Comparison of ENCODE assay signal across 8 cellular contexts in the genomic region with DNA sequence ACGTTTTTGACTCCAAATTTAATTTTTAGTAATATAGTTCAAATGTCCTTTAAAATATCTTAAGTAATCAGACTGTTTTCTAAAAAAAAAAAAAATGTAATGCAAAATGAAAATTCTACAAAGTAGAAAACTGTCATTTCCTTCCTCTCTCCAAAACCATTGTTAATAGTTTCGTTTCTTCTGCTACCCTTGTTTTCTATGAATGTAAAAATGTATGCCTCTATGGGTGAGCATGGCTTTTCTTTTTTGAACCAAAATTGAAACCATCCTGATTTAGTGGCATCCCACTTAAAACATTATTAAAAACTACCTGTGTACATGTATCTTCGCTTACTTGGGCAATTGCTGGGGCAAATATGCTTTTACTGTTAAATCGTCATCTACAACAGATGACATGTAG.
DNase-seq lines count a peak whose midpoint lies in the region; ATAC-seq and TF ChIP-seq lines count a peak whose summit lies in the region.

No MANE protein-coding gene starts in this region.

- no peak overlapping the region for H2AFZ ChIP-seq in neural progenitor cell (replicated peaks)

- TF ChIP-seq CTCF in stomach (IDR thresholded peaks at IDR 0.05) = no peak
- no peak for TF ChIP-seq CTCF in neural progenitor cell (IDR thresholded peaks at IDR 0.05)

- H3K4me1 Mint-ChIP-seq in activated CD4-positive, alpha-beta T cell treated with anti-CD3 and anti-CD28 coated beads, Interleukin-2, amount 10 ng/mL, durations not matched to agents 7 days and 5 days = peaks cover 83% of the 10 kb centered on the region
- H3K4me1 Mint-ChIP-seq in central memory CD8-positive, alpha-beta T cell = peaks cover 88% of the 10 kb centered on the region
- H3K4me1 Mint-ChIP-seq in neural progenitor cell = peaks cover 6% of the 10 kb centered on the region

- no peak overlapping the region for H3K9ac ChIP-seq in neural progenitor cell

- 35 to 50% (median 41%) methylated on average over 4 of the region's 4 CpGs for WGBS in stomach, 5 donors

- H3K9me3 ChIP-seq in stomach (no peaks in the 10 kb centered on the region), neural progenitor cell (ENCODE audit: low read depth) (no peaks in the 10 kb centered on the region)

- no peaks in the 10 kb centered on the region for H4K20me1 ChIP-seq in neural progenitor cell (ENCODE audit: low read depth)

- peak overlapping the region; percentile 72 for H3K4me3 Mint-ChIP-seq in activated CD4-positive, alpha-beta T cell treated with anti-CD3 and anti-CD28 coated beads, Interleukin-2, amount 10 ng/mL, durations not matched to agents 7 days and 5 days
- peak overlapping the region; percentile 71 for H3K4me3 Mint-ChIP-seq in central memory CD8-positive, alpha-beta T cell
- H3K4me3 Mint-ChIP-seq in neural progenitor cell = no peak overlapping the region

- intact Hi-C loops in stomach (cut with DNase I; ENCODE audit: low total_unique reads) = no loop called here

- peak; percentile 47 for ATAC-seq in HG03432 (IDR thresholded peaks at IDR 0.05; ENCODE audit: unreplicated experiment)
- ATAC-seq in central memory CD8-positive, alpha-beta T cell (replicated peaks; ENCODE audit: extremely low read depth, poor library complexity, severe bottlenecking) = peak; percentile 49
- ATAC-seq in HG03039 (IDR thresholded peaks at IDR 0.05; ENCODE audit: unreplicated experiment) = no peak

- H3K36me3 ChIP-seq in stomach (no peaks in the 10 kb centered on the region), neural progenitor cell (no peaks in the 10 kb centered on the region)

- H3K4me1 ChIP-seq in stomach = peaks cover 32 to 85% (median 46%) of the 10 kb centered on the region in 4 donors
- H3K4me1 ChIP-seq in neural progenitor cell = no peaks in the 10 kb centered on the region

- in situ Hi-C loops in KBM-7 (cut with MboI; ENCODE audit: low pct_unique_long_range_greater_than_20kb, low sequenced_read_pairs) = no loop called here

- H3K27ac ChIP-seq in stomach = peak overlapping the region; percentile 21 to 72 (median 70)
- no peak overlapping the region for H3K27ac ChIP-seq in neural progenitor cell

- no peak overlapping the region for H3K4me3 ChIP-seq in stomach
- no peak overlapping the region for H3K4me3 ChIP-seq in neural progenitor cell

- peaks cover 13% of the 10 kb centered on the region for H3K79me2 ChIP-seq in neural progenitor cell (ENCODE audit: low read depth)

- POLR2A ChIA-PET in activated CD4-positive, alpha-beta T cell treated with anti-CD3 and anti-CD28 coated beads, Interleukin-2, amount 10 ng/mL, durations not matched to agents 7 days and 5 days (lab: Charles Lee) = no interaction called here

- no peak for DNase-seq in activated CD4-positive, alpha-beta T cell treated with anti-CD3 and anti-CD28 coated beads, Interleukin-2, amount 10 ng/mL, durations not matched to agents 7 days and 5 days
- no peak for DNase-seq in activated CD4-positive, alpha-beta T cell treated with anti-CD3 and anti-CD28 coated beads, Interleukin-2, amount 50 U/mL, for 4 hours
- no peak for DNase-seq in central memory CD8-positive, alpha-beta T cell (ENCODE audit: low spot score in 2 of 2)
- DNase-seq in stomach (no peak), neural progenitor cell (ENCODE audit: low spot score) (no peak), KBM-7 (no peak)

- H3K9me3 Mint-ChIP-seq in activated CD4-positive, alpha-beta T cell treated with anti-CD3 and anti-CD28 coated beads, Interleukin-2, amount 10 ng/mL, durations not matched to agents 7 days and 5 days = peaks cover 4% of the 10 kb centered on the region
- no peaks in the 10 kb centered on the region for H3K9me3 Mint-ChIP-seq in central memory CD8-positive, alpha-beta T cell
- H3K9me3 Mint-ChIP-seq in neural progenitor cell = peaks cover 7% of the 10 kb centered on the region

- TF ChIP-seq EP300 in stomach (IDR thresholded peaks at IDR 0.05) = no peak

- peak overlapping the region; percentile 95 for H3K27ac Mint-ChIP-seq in activated CD4-positive, alpha-beta T cell treated with anti-CD3 and anti-CD28 coated beads, Interleukin-2, amount 10 ng/mL, durations not matched to agents 7 days and 5 days
- H3K27ac Mint-ChIP-seq in central memory CD8-positive, alpha-beta T cell (ENCODE audit: low read depth) = peak overlapping the region; percentile 95
- no peak overlapping the region for H3K27ac Mint-ChIP-seq in neural progenitor cell

- H3K36me3 Mint-ChIP-seq in activated CD4-positive, alpha-beta T cell treated with anti-CD3 and anti-CD28 coated beads, Interleukin-2, amount 10 ng/mL, durations not matched to agents 7 days and 5 days (ENCODE audit: low read depth) = peaks cover 40% of the 10 kb centered on the region
- H3K36me3 Mint-ChIP-seq in central memory CD8-positive, alpha-beta T cell (ENCODE audit: insufficient read depth) = peaks cover 11% of the 10 kb centered on the region
- H3K36me3 Mint-ChIP-seq in neural progenitor cell = peaks cover 5% of the 10 kb centered on the region

- H3K4me2 ChIP-seq in neural progenitor cell = no peak overlapping the region

- no peaks in the 10 kb centered on the region for H3F3A ChIP-seq in neural progenitor cell (ENCODE audit: low read depth)

- CTCF ChIA-PET in activated CD4-positive, alpha-beta T cell treated with anti-CD3 and anti-CD28 coated beads, Interleukin-2, amount 10 ng/mL, durations not matched to agents 7 days and 5 days (lab: Charles Lee) = no interaction called here

- H3K27me3 Mint-ChIP-seq in activated CD4-positive, alpha-beta T cell treated with anti-CD3 and anti-CD28 coated beads, Interleukin-2, amount 10 ng/mL, durations not matched to agents 7 days and 5 days = no peaks in the 10 kb centered on the region
- no peaks in the 10 kb centered on the region for H3K27me3 Mint-ChIP-seq in central memory CD8-positive, alpha-beta T cell
- no peaks in the 10 kb centered on the region for H3K27me3 Mint-ChIP-seq in neural progenitor cell (ENCODE audit: insufficient read depth, low read depth)

- H3K27me3 ChIP-seq in stomach = no peaks in the 10 kb centered on the region
- H3K27me3 ChIP-seq in neural progenitor cell = no peaks in the 10 kb centered on the region

- TF ChIP-seq POLR2A in stomach (IDR thresholded peaks at IDR 0.05) = no peak
